ENCODE assay signal across 9 cellular contexts in genomic region chr17:82767041-82767754, GRCh38. TPM values are rescaled to one million over a fixed set of nuclear protein-coding genes. Genes with fewer than 3 reads are reported as not detected.
A peak's percentile ranks its signal among the peaks of the same experiment; 100 is the strongest.
DNase-seq lines count a peak whose midpoint lies in the region; ATAC-seq and TF ChIP-seq lines count a peak whose summit lies in the region.
"Had no signal": no experiment of that assay in that cellular context is flagged by ENCODE, and none has a peak within 500 bp of the region (broad histone marks: within the 10 kb centered on the region; RNA-seq: fewer than 3 reads in every experiment).

No MANE protein-coding gene starts in this region.

- no peak for TF ChIP-seq POLR2A in vagina (IDR thresholded peaks at IDR 0.05)

- CTCF ChIA-PET in activated CD8-positive, alpha-beta memory T cell treated with anti-CD3 and anti-CD28 coated beads, Interleukin-2, amount 10 ng/mL, durations not matched to agents 7 days and 5 days (lab: Charles Lee), result interaction anchor here (0.9 to 2.0 kb wide), 6 partner anchors 10 to 99 kb away, joined by 3 to 5 read pairs (median 4); no protein-coding TSS in a partner anchor

- no peaks in the 10 kb centered on the region for H3K9me3 Mint-ChIP-seq in activated CD8-positive, alpha-beta memory T cell treated with anti-CD3 and anti-CD28 coated beads, Interleukin-2, amount 10 ng/mL, durations not matched to agents 7 days and 5 days (ENCODE audit: low read depth)
- H3K9me3 Mint-ChIP-seq: activated naive CD8-positive, alpha-beta T cell treated with anti-CD3 and anti-CD28 coated beads, Interleukin-2, amount 10 ng/mL, durations not matched to agents 7 days and 5 days had no signal

- TF ChIP-seq CTCF in brain microvascular endothelial cell (IDR thresholded peaks at IDR 0.05; ENCODE audit: low read depth, low read length, missing control alignments) (peak; percentile 75), kidney epithelial cell (IDR thresholded peaks at IDR 0.05; ENCODE audit: insufficient read depth, low read length, poor library complexity, severe bottlenecking) (peak; percentile 71), vagina (IDR thresholded peaks at IDR 0.05) (no peak)

- peak; percentile 69 for DNase-seq in activated CD8-positive, alpha-beta memory T cell treated with anti-CD3 and anti-CD28 coated beads for 24 hours
- DNase-seq in activated CD8-positive, alpha-beta memory T cell treated with anti-CD3 and anti-CD28 coated beads, Interleukin-2, amount 10 ng/mL, durations not matched to agents 7 days and 5 days, result no peak
- peak; percentile 1 for DNase-seq in NOMO-1 treated with dmso at 0.1 percent for 144 hours (lab: John Stamatoyannopoulos, UW; ENCODE audit: unreplicated experiment)
- DNase-seq in brain microvascular endothelial cell, result peak; percentile 22
- no peak for DNase-seq in kidney epithelial cell (ENCODE audit: low read depth)
- DNase-seq in stimulated activated CD8-positive, alpha-beta memory T cell treated with anti-CD3 and anti-CD28 coated beads, Interleukin-4, amount 100 ng/mL, for 48 hours, result peak; percentile 76
- DNase-seq in vagina (ENCODE audit: extremely low spot score in 2 of 2), result no peak
- DNase-seq: activated naive CD8-positive, alpha-beta T cell treated with anti-CD3 and anti-CD28 coated beads, Interleukin-2, amount 10 ng/mL, durations not matched to agents 7 days and 5 days had no signal

- H3K27ac ChIP-seq in brain microvascular endothelial cell (no peak overlapping the region), vagina (no peak overlapping the region)

- H3K36me3 Mint-ChIP-seq in activated CD8-positive, alpha-beta memory T cell treated with anti-CD3 and anti-CD28 coated beads, Interleukin-2, amount 10 ng/mL, durations not matched to agents 7 days and 5 days, result peaks cover 31% of the 10 kb centered on the region

- intact Hi-C loops in vagina (cut with DNase I), result no loop called here

- H3K36me3 ChIP-seq in brain microvascular endothelial cell (replicated peaks) (peaks cover 19% of the 10 kb centered on the region), kidney epithelial cell (ENCODE audit: control insufficient read depth, insufficient read depth, low read length) (peaks cover 1% of the 10 kb centered on the region), vagina (peaks cover 0 to 26% of the 10 kb centered on the region in 2 donors)

- H3K4me3 Mint-ChIP-seq in activated CD8-positive, alpha-beta memory T cell treated with anti-CD3 and anti-CD28 coated beads, Interleukin-2, amount 10 ng/mL, durations not matched to agents 7 days and 5 days, result no peak overlapping the region
- H3K4me3 Mint-ChIP-seq: activated naive CD8-positive, alpha-beta T cell treated with anti-CD3 and anti-CD28 coated beads, Interleukin-2, amount 10 ng/mL, durations not matched to agents 7 days and 5 days had no signal

- no peaks in the 10 kb centered on the region for H3K9me3 ChIP-seq in vagina

- H3K27me3 ChIP-seq in brain microvascular endothelial cell (replicated peaks) (no peaks in the 10 kb centered on the region), kidney epithelial cell (ENCODE audit: control insufficient read depth, insufficient read depth, low read length) (no peaks in the 10 kb centered on the region), vagina (no peaks in the 10 kb centered on the region)

- H3K4me3 ChIP-seq in brain microvascular endothelial cell (ENCODE audit: low read depth, low read length), result no peak overlapping the region
- H3K4me3 ChIP-seq in kidney epithelial cell (ENCODE audit: low read depth, low read length), result no peak overlapping the region
- no peak overlapping the region for H3K4me3 ChIP-seq in vagina

- no peak for ATAC-seq in activated CD8-positive, alpha-beta memory T cell treated with anti-CD3 and anti-CD28 coated beads, Interleukin-2, amount 10 ng/mL, durations not matched to agents 7 days and 5 days
- ATAC-seq in GM18858 (IDR thresholded peaks at IDR 0.05; ENCODE audit: unreplicated experiment), result no peak

- in situ Hi-C loops in brain microvascular endothelial cell (cut with HindIII; ENCODE audit: low pct_ligation_motif_present, low sequenced_read_pairs), result no loop called here

- H3K27me3 Mint-ChIP-seq in activated CD8-positive, alpha-beta memory T cell treated with anti-CD3 and anti-CD28 coated beads, Interleukin-2, amount 10 ng/mL, durations not matched to agents 7 days and 5 days, result no peaks in the 10 kb centered on the region
- H3K27me3 Mint-ChIP-seq: activated naive CD8-positive, alpha-beta T cell treated with anti-CD3 and anti-CD28 coated beads, Interleukin-2, amount 10 ng/mL, durations not matched to agents 7 days and 5 days had no signal

- H3K4me1 Mint-ChIP-seq in activated CD8-positive, alpha-beta memory T cell treated with anti-CD3 and anti-CD28 coated beads, Interleukin-2, amount 10 ng/mL, durations not matched to agents 7 days and 5 days, result peaks cover 3% of the 10 kb centered on the region

- H3K4me1 ChIP-seq in vagina, result no peaks in the 10 kb centered on the region

- no peak overlapping the region for H3K27ac Mint-ChIP-seq in activated CD8-positive, alpha-beta memory T cell treated with anti-CD3 and anti-CD28 coated beads, Interleukin-2, amount 10 ng/mL, durations not matched to agents 7 days and 5 days

RNA-seq across cellular contexts. Expression of gene TBCD, which starts 15.3 kb away (rescaled TPM):
- 100 to 1,000 TPM; 105 to 157 TPM for total RNA-seq in activated CD8-positive, alpha-beta memory T cell treated with anti-CD3 and anti-CD28 coated beads, Interleukin-2, amount 10 ng/mL, durations not matched to agents 7 days and 5 days
- 69.6 and 79.6 TPM in 2 replicates for total RNA-seq in kidney epithelial cell
- total RNA-seq in vagina, result 79.3 TPM

RNA-seq across cellular contexts. Expression of gene FN3K, which starts 31.8 kb away (rescaled TPM):
- total RNA-seq in activated CD8-positive, alpha-beta memory T cell treated with anti-CD3 and anti-CD28 coated beads, Interleukin-2, amount 10 ng/mL, durations not matched to agents 7 days and 5 days, result 1 to 10 TPM; 1.2 to 2.7 TPM
- total RNA-seq in kidney epithelial cell (5.8 and 12.1 TPM in 2 replicates), vagina (5.9 TPM)

RNA-seq across cellular contexts. Expression of gene FN3KRP, which starts 50.7 kb away (rescaled TPM):
- 10 to 100 TPM; 34.8 to 35.3 TPM for total RNA-seq in activated CD8-positive, alpha-beta memory T cell treated with anti-CD3 and anti-CD28 coated beads, Interleukin-2, amount 10 ng/mL, durations not matched to agents 7 days and 5 days
- total RNA-seq in kidney epithelial cell (22.0 and 25.3 TPM in 2 replicates), vagina (10.6 TPM)

Comparison
In these comparisons a context has a peak if more than half of its experiments do, and no peak if none do; other contexts are left out.
1. DNase-seq: peak in activated CD8-positive, alpha-beta memory T cell treated with anti-CD3 and anti-CD28 coated beads for 24 hours (single experiment), NOMO-1 treated with dmso at 0.1 percent for 144 hours (single experiment), brain microvascular endothelial cell (single experiment) and stimulated activated CD8-positive, alpha-beta memory T cell treated with anti-CD3 and anti-CD28 coated beads, Interleukin-4, amount 100 ng/mL, for 48 hours (single experiment); none in activated CD8-positive, alpha-beta memory T cell treated with anti-CD3 and anti-CD28 coated beads, Interleukin-2, amount 10 ng/mL, durations not matched to agents 7 days and 5 days (single experiment), kidney epithelial cell (single experiment) and vagina (0 of 2).
2. CTCF ChIP-seq: peak in brain microvascular endothelial cell (single experiment) and kidney epithelial cell (single experiment); none in vagina (0 of 3).